16 cellular contexts compared by ENCODE assay signal in genomic region chr13:62556973-62557372, GRCh38.
"Had no signal": no experiment of that assay in that cellular context is flagged by ENCODE, and none has a peak within 500 bp of the region (broad histone marks: within the 10 kb centered on the region; RNA-seq: fewer than 3 reads in every experiment).

No MANE protein-coding gene starts in this region.

- H3K4me1 ChIP-seq: esophagus squamous epithelium, parathyroid adenoma, prostate gland, transverse colon had no signal

- ATAC-seq: effector memory CD8-positive, alpha-beta T cell; left colon; naive thymus-derived CD4-positive, alpha-beta T cell; sciatic nerve; stimulated activated naive B cell treated with anti-CD40 and anti-IgM and Interleukin-4, amounts not matched to agents 10 μg/mL and 1 μg/mL and 100 μg/mL, for 72 hours; stimulated activated naive CD8-positive, alpha-beta T cell treated with anti-CD3 and anti-CD28 coated beads, Interleukin-15, amount 100 ng/mL, for 72 hours had no signal

- H3K27me3 ChIP-seq: esophagus squamous epithelium, hepatocyte, transverse colon had no signal

- H3K27ac ChIP-seq: esophagus squamous epithelium, hepatocyte, parathyroid adenoma, prostate gland, thoracic aorta, transverse colon had no signal

- H3K4me2 ChIP-seq: hepatocyte had no signal

- H3K9ac ChIP-seq: parathyroid adenoma had no signal

- H3K4me3 ChIP-seq: esophagus squamous epithelium, hepatocyte, prostate gland, thoracic aorta, transverse colon had no signal

- H3K9me3 ChIP-seq: esophagus squamous epithelium, prostate gland, thoracic aorta, transverse colon had no signal

- DNase-seq: effector memory CD8-positive, alpha-beta T cell; esophagus squamous epithelium; foreskin fibroblast; left colon; naive thymus-derived CD4-positive, alpha-beta T cell; nephron progenitor cell; stimulated activated CD4-positive, alpha-beta T cell treated with anti-CD3 and anti-CD28 coated beads, Interleukin-2, amount 100 ng/mL, for 24 hours; stimulated activated CD4-positive, alpha-beta T cell treated with anti-CD3 and anti-CD28 coated beads, Interleukin-4, amount 100 ng/mL, for 4 hours; stimulated activated naive B cell treated with anti-CD40 and anti-IgM and Interleukin-4, amounts not matched to agents 10 μg/mL and 1 μg/mL and 100 μg/mL, for 72 hours; stimulated activated naive CD8-positive, alpha-beta T cell treated with anti-CD3 and anti-CD28 coated beads, Interleukin-15, amount 100 ng/mL, for 72 hours; transverse colon had no signal

- H2AFZ ChIP-seq: hepatocyte, parathyroid adenoma had no signal

- H3K36me3 ChIP-seq: esophagus squamous epithelium, prostate gland, thoracic aorta, transverse colon had no signal
